In genomic region chr12:123150273-123150803, GRCh38 we compare ENCODE assay signal across 8 cellular contexts. TPM values are rescaled to one million over a fixed set of nuclear protein-coding genes. Genes with fewer than 3 reads are reported as not detected.
DNase-seq lines count a peak whose midpoint lies in the region; ATAC-seq and TF ChIP-seq lines count a peak whose summit lies in the region.

No MANE protein-coding gene starts in this region.

- ATAC-seq in GM18867 (IDR thresholded peaks at IDR 0.05; ENCODE audit: unreplicated experiment) (peak; percentile 14), HG03354 (IDR thresholded peaks at IDR 0.05; ENCODE audit: poor library complexity, severe bottlenecking, unreplicated experiment) (peak; percentile 35), HG03565 (IDR thresholded peaks at IDR 0.05; ENCODE audit: unreplicated experiment) (no peak)
- ATAC-seq in activated CD8-positive, alpha-beta T cell treated with anti-CD3 and anti-CD28 coated beads for 36 hours: peak; percentile 40

- no peak for TF ChIP-seq CTCF in activated CD8-positive, alpha-beta T cell treated with anti-CD3 and anti-CD28 coated beads for 36 hours (IDR thresholded peaks at IDR 0.05)
- TF ChIP-seq CTCF in esophagus squamous epithelium (IDR thresholded peaks at IDR 0.05) (no peak), nephron progenitor cell (IDR thresholded peaks at IDR 0.05) (no peak)

- WGBS in esophagus squamous epithelium, 2 donors: no CpG with 5 or more reads among the region's 63 CpGs

- peak; percentile 58 for DNase-seq in activated CD8-positive, alpha-beta T cell treated with anti-CD3 and anti-CD28 coated beads for 36 hours
- DNase-seq in esophagus squamous epithelium (lab: John Stamatoyannopoulos, UW) (no peak), nephron progenitor cell (no peak), NCI-H1694 (lab: John Stamatoyannopoulos, UW) (no peak), epidermal melanocyte (ENCODE audit: insufficient read length, low spot score) (no peak)

- peaks cover 30% of the 10 kb centered on the region for H3K4me1 Mint-ChIP-seq in activated CD8-positive, alpha-beta T cell treated with anti-CD3 and anti-CD28 coated beads for 36 hours (ENCODE audit: low read depth)
- H3K4me1 Mint-ChIP-seq in nephron progenitor cell: peaks cover 33% of the 10 kb centered on the region

- CTCF ChIA-PET in activated CD8-positive, alpha-beta T cell treated with anti-CD3 and anti-CD28 coated beads for 36 hours (lab: Charles Lee): interaction anchor here (1.6 to 4.3 kb wide), 5 partner anchors 75 to 108 kb away, joined by 5 to 18 read pairs (median 6); no protein-coding TSS in a partner anchor

- H3K36me3 Mint-ChIP-seq in activated CD8-positive, alpha-beta T cell treated with anti-CD3 and anti-CD28 coated beads for 36 hours (ENCODE audit: low read depth): peaks cover 5% of the 10 kb centered on the region
- H3K36me3 Mint-ChIP-seq in nephron progenitor cell (ENCODE audit: low read depth): peaks cover 9% of the 10 kb centered on the region

- no peak for TF ChIP-seq POLR2A in esophagus squamous epithelium (IDR thresholded peaks at IDR 0.05)

- H3K9me3 ChIP-seq in esophagus squamous epithelium: no peaks in the 10 kb centered on the region

- H3K27ac ChIP-seq in esophagus squamous epithelium: peak overlapping the region; percentile 83 to 92 (median 89)

- peak overlapping the region; percentile 62 to 93 (median 82) for H3K4me3 ChIP-seq in esophagus squamous epithelium

- H3K27ac Mint-ChIP-seq in activated CD8-positive, alpha-beta T cell treated with anti-CD3 and anti-CD28 coated beads for 36 hours: no peak overlapping the region
- H3K27ac Mint-ChIP-seq in nephron progenitor cell: no peak overlapping the region

- no peaks in the 10 kb centered on the region for H3K27me3 ChIP-seq in esophagus squamous epithelium

- H3K4me3 Mint-ChIP-seq in activated CD8-positive, alpha-beta T cell treated with anti-CD3 and anti-CD28 coated beads for 36 hours: peak overlapping the region; percentile 74
- peak overlapping the region; percentile 76 for H3K4me3 Mint-ChIP-seq in nephron progenitor cell

- H3K9me3 Mint-ChIP-seq in activated CD8-positive, alpha-beta T cell treated with anti-CD3 and anti-CD28 coated beads for 36 hours: no peaks in the 10 kb centered on the region
- H3K9me3 Mint-ChIP-seq in nephron progenitor cell: no peaks in the 10 kb centered on the region

- peaks cover 8 to 40% (median 30%) of the 10 kb centered on the region in 3 donors for H3K4me1 ChIP-seq in esophagus squamous epithelium

- H3K27me3 Mint-ChIP-seq in activated CD8-positive, alpha-beta T cell treated with anti-CD3 and anti-CD28 coated beads for 36 hours: no peaks in the 10 kb centered on the region
- H3K27me3 Mint-ChIP-seq in nephron progenitor cell (ENCODE audit: low read depth, poor library complexity): peaks cover 25% of the 10 kb centered on the region

- POLR2A ChIA-PET in activated CD8-positive, alpha-beta T cell treated with anti-CD3 and anti-CD28 coated beads for 36 hours (lab: Charles Lee): interaction anchor here (0.6 to 4.3 kb wide), 8 partner anchors 9 to 164 kb away, joined by 3 to 23 read pairs (median 4); no protein-coding TSS in a partner anchor

- peaks cover 0 to 3% (median 0%) of the 10 kb centered on the region in 3 donors for H3K36me3 ChIP-seq in esophagus squamous epithelium

- intact Hi-C loops in activated CD8-positive, alpha-beta T cell treated with anti-CD3 and anti-CD28 coated beads for 36 hours (cut with micrococcal nuclease): loop anchor here (5.0 to 10.0 kb wide), 2 partner anchors 103 to 176 kb away; partner anchors contain the start of gene OGFOD2
- intact Hi-C loops in esophagus squamous epithelium (cut with DNase I): no loop called here

RNA-seq across cellular contexts. Expression of gene PITPNM2, which starts 0.6 kb away (rescaled TPM):
- total RNA-seq in activated CD8-positive, alpha-beta T cell treated with anti-CD3 and anti-CD28 coated beads for 36 hours: 10 to 100 TPM; 15.3 to 17.9 TPM
- 1 to 10 TPM; 4.2 to 9.1 (median 8.2) TPM for total RNA-seq in esophagus squamous epithelium
